21 cellular contexts compared by ENCODE assay signal in the genomic region with DNA sequence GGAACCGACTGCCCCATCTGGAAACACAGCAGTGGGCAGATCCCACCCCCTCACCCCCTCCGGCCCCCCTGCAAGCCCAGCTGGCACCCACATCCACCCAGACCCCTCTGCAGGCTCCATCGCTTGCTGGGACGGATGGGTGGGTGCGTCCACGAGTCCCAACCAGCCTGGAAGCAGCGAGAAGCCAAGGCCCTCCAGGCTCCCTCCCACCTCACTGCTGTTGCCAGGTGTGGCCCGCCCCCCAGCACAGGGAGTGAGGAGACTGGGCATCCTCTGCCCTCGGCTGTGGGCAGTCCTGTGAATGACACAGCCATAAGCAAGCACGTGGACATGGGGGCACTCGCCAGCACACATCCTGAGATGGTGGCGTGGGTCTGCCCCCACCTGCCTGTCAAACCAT. TPM values are rescaled to one million over a fixed set of nuclear protein-coding genes. Genes with fewer than 3 reads are reported as not detected.
DNase-seq lines count a peak whose midpoint lies in the region; ATAC-seq, FAIRE-seq and TF ChIP-seq lines count a peak whose summit lies in the region.
"Had no signal": no experiment of that assay in that cellular context is flagged by ENCODE, and none has a peak within 500 bp of the region (broad histone marks: within the 10 kb centered on the region; RNA-seq: fewer than 3 reads in every experiment).

No MANE protein-coding gene starts in this region.

- no peak overlapping the region for H4K91ac ChIP-seq in H1 (replicated peaks; ENCODE audit: insufficient read length, low read length)
- no peak overlapping the region for H4K91ac ChIP-seq in trophoblast cell (ENCODE audit: low read depth, low read length)

- no peak overlapping the region for H4K12ac ChIP-seq in trophoblast cell (ENCODE audit: low read depth, low read length)

- H3K9me3 ChIP-seq in H1 (ENCODE audit: insufficient read depth in 2 of 2, low read depth in 1 of 2, low read length in 1 of 2) (no peaks in the 10 kb centered on the region), HepG2 (ENCODE audit: low read length) (no peaks in the 10 kb centered on the region), trophoblast cell (ENCODE audit: insufficient read depth, low read depth, low read length) (peaks cover 2% of the 10 kb centered on the region), upper lobe of right lung (no peaks in the 10 kb centered on the region)
- H3K9me3 ChIP-seq: Caco-2 had no signal

- TF ChIP-seq EP300 in H1 (IDR thresholded peaks at IDR 0.05; ENCODE audit: borderline replicate concordance in 1 of 2, low read depth in 2 of 2, low read length in 2 of 2) (no peak), HepG2 (IDR thresholded peaks at IDR 0.05; ENCODE audit: low read depth in 2 of 2, low read length in 2 of 2) (no peak), HepG2 (CRISPR knock-in tag; IDR thresholded peaks at IDR 0.05; ENCODE audit: borderline replicate concordance) (no peak)

- H2AFZ ChIP-seq in H1 (ENCODE audit: low read length) (no peak overlapping the region), HepG2 (ENCODE audit: low read length) (no peak overlapping the region), trophoblast cell (ENCODE audit: insufficient read depth, low read length, poor library complexity) (no peak overlapping the region)
- H2AFZ ChIP-seq: GM23338 had no signal

- FAIRE-seq in H1 (lab: Jason Lieb, UNC) (no peak), HepG2 (lab: Jason Lieb, UNC) (no peak)
- FAIRE-seq: A204.1, D721Med, GM12892, GM18507 had no signal

- CTCF ChIA-PET in H1 (lab: Charles Lee; ENCODE audit: partially characterized antibody), result interaction anchor here (1.3 to 3.6 kb wide), 3 partner anchors 38 to 84 kb away, joined by 4 to 18 read pairs (median 11); no protein-coding TSS in a partner anchor
- CTCF ChIA-PET in HepG2 (lab: Yijun Ruan, JAX; ENCODE audit: low intra/inter-chr PET ratio, low total read pairs), result no interaction called here
- CTCF ChIA-PET in MCF 10A (lab: Yijun Ruan, JAX), result no interaction called here

- H3K23me2 ChIP-seq in H1 (ENCODE audit: low read depth, low read length), result no peaks in the 10 kb centered on the region; the same call in 1 of the 2 replicates

- no peak overlapping the region for H3K4me3 Mint-ChIP-seq in MCF 10A (ENCODE audit: unreplicated experiment)
- H3K4me3 Mint-ChIP-seq: CD4-positive, alpha-beta T cell; GM23338; H9 had no signal

- no peak overlapping the region for H2BK20ac ChIP-seq in H1 (ENCODE audit: low read length)

- TF ChIP-seq POLR2A in H1 (IDR thresholded peaks at IDR 0.05; ENCODE audit: control extremely low read depth in 1 of 2, low read depth in 2 of 2, low read length in 2 of 2) (no peak), HepG2 (IDR thresholded peaks at IDR 0.05; ENCODE audit: insufficient read depth in 1 of 2, low read depth in 2 of 2, low read length in 2 of 2) (no peak)

- 0 out of 2 replicates have a peak overlapping the region, but pooled peaks have one; percentile 27 for H2BK12ac ChIP-seq in H1 (ENCODE audit: low read depth, low read length)
- no peak overlapping the region for H2BK12ac ChIP-seq in trophoblast cell (ENCODE audit: low read length)

- BruUV-seq in HepG2 (replicated peaks; lab: Mats Ljungman, UMichigan) (no TSS peak), MCF 10A (replicated peaks; lab: Mats Ljungman, UMichigan) (no TSS peak)

- TF ChIP-seq RAD21 in H1 (IDR thresholded peaks at IDR 0.05 in 1 of 2, conservative IDR thresholded peaks at IDR 0.05 in 1 of 2; ENCODE audit: low read depth in 2 of 2, low read length in 2 of 2) (no peak), HepG2 (CRISPR knock-in tag; IDR thresholded peaks at IDR 0.05) (no peak)

- H3K4me1 Mint-ChIP-seq in MCF 10A (ENCODE audit: insufficient read depth, unreplicated experiment), result peaks cover 4% of the 10 kb centered on the region

- POLR2A ChIA-PET in H1 (lab: Charles Lee; ENCODE audit: partially characterized antibody), result interaction anchor here (1.3 kb wide), 1 partner anchor 9 kb away, joined by 3 read pairs; no protein-coding TSS in a partner anchor
- POLR2A ChIA-PET in HepG2 (lab: Yijun Ruan, JAX), result no interaction called here
- POLR2A ChIA-PET in MCF 10A (lab: Yijun Ruan, JAX), result interaction anchor here (0.6 to 1.6 kb wide), 2 partner anchors 11 to 68 kb away, joined by 3 to 6 read pairs; a partner anchor contains a TSS

- no peaks in the 10 kb centered on the region for H3K27me3 Mint-ChIP-seq in MCF 10A (ENCODE audit: insufficient read depth, unreplicated experiment)
- H3K27me3 Mint-ChIP-seq: CD4-positive, alpha-beta T cell had no signal

- peaks cover 9 to 89% of the 10 kb centered on the region in 2 experiments; a peak in 3 of 4 replicates for H3K79me2 ChIP-seq in H1 (ENCODE audit: control insufficient read depth in 1 of 2, insufficient read depth in 2 of 2, low read length in 2 of 2)
- H3K79me2 ChIP-seq in HepG2 (ENCODE audit: insufficient read depth, low read length), result peaks cover 72% of the 10 kb centered on the region
- peaks cover 9% of the 10 kb centered on the region for H3K79me2 ChIP-seq in trophoblast cell (ENCODE audit: control insufficient read depth, insufficient read depth, low read length, poor library complexity)

- in situ Hi-C loops in HepG2 (cut with HindIII; ENCODE audit: extremely low pct_ligation_motif_present, low pct_unique_long_range_greater_than_20kb), result no loop called here

- H3K36me3 ChIP-seq in H1 (ENCODE audit: control insufficient read depth in 2 of 4, insufficient read depth in 4 of 4, low read length in 3 of 4), result peaks cover 3 to 12% (median 7%) of the 10 kb centered on the region in 4 experiments; a peak in 7 of 8 replicates
- H3K36me3 ChIP-seq in HepG2 (replicated peaks in 1 of 2; ENCODE audit: control insufficient read depth in 1 of 2, insufficient read depth in 2 of 2, low read length in 2 of 2), result peaks cover 7 to 25% of the 10 kb centered on the region in 2 experiments; a peak in 4 of 5 replicates
- peaks cover 19 to 28% of the 10 kb centered on the region in 2 experiments for H3K36me3 ChIP-seq in trophoblast cell (ENCODE audit: control insufficient read depth in 1 of 2, insufficient read depth in 2 of 2, low read length in 2 of 2)
- H3K36me3 ChIP-seq in upper lobe of right lung, result peaks cover 20% of the 10 kb centered on the region

- no peak overlapping the region for H3K14ac ChIP-seq in H1 (ENCODE audit: insufficient read length)
- no peak overlapping the region for H3K14ac ChIP-seq in trophoblast cell (ENCODE audit: low read length)

- H3K4ac ChIP-seq in H1 (replicated peaks; ENCODE audit: insufficient read length, low read depth, low read length) (no peak overlapping the region), trophoblast cell (ENCODE audit: low read depth, low read length) (peak overlapping the region; percentile 36)

- DNase-seq in H1 (ENCODE audit: low read depth in 1 of 2, low spot score in 2 of 2) (no peak), HepG2 (ENCODE audit: low spot score) (no peak), trophoblast cell (no peak), upper lobe of right lung (no peak), AG08396 (ENCODE audit: low spot score) (no peak), MCF 10A (ENCODE audit: unreplicated experiment) (no peak)
- DNase-seq in activated naive CD4-positive, alpha-beta T cell (lab: John Stamatoyannopoulos, UW), result no peak
- DNase-seq: ACHN; AML-193; Caco-2; CD4-positive, alpha-beta T cell; DMS153; DMS79; GDM1; H9 had no signal

- no peak overlapping the region for H2AK5ac ChIP-seq in H1 (ENCODE audit: low read depth, low read length)
- no peak overlapping the region for H2AK5ac ChIP-seq in trophoblast cell (ENCODE audit: low read length)

- H2BK120ac ChIP-seq in H1 (replicated peaks; ENCODE audit: low read depth, low read length) (no peak overlapping the region), trophoblast cell (ENCODE audit: insufficient read depth, low read length, poor library complexity) (no peak overlapping the region)

- 91% methylated on average over 9 of the region's 12 CpGs; no CpG with 5 or more reads in 1 of the 2 experiments for WGBS in H1 (ENCODE audit: extremely low coverage in 1 of 2, insufficient coverage in 1 of 2, insufficient read length in 1 of 2, insufficient replicate concordance in 2 of 2, low coverage in 1 of 2, low lambda C conversion rate in 2 of 2, missing lambda C conversion rate in 1 of 2), 2 experiments
- 93% methylated on average over 7 of the region's 12 CpGs for WGBS in HepG2 (ENCODE audit: low lambda C conversion rate)
- no CpG with 5 or more reads among the region's 12 CpGs for WGBS in trophoblast cell (ENCODE audit: extremely low coverage, insufficient coverage, insufficient read length)

- no peaks in the 10 kb centered on the region for H3K9me3 Mint-ChIP-seq in MCF 10A (ENCODE audit: unreplicated experiment)
- H3K9me3 Mint-ChIP-seq: CD4-positive, alpha-beta T cell; GM23338; H9 had no signal

- intact Hi-C loops in HepG2 (cut with micrococcal nuclease; ENCODE audit: unreplicated experiment), result no loop called here
- intact Hi-C loops in upper lobe of right lung (cut with DNase I), result no loop called here
- intact Hi-C loops in MCF 10A (cut with micrococcal nuclease), result no loop called here

- H3K27ac Mint-ChIP-seq in MCF 10A (ENCODE audit: low read depth, unreplicated experiment), result no peak overlapping the region
- H3K27ac Mint-ChIP-seq: CD4-positive, alpha-beta T cell; GM23338 had no signal

- peaks cover 16 to 31% (median 24%) of the 10 kb centered on the region in 4 experiments for H3K4me1 ChIP-seq in H1 (replicated peaks in 1 of 4; ENCODE audit: control insufficient read depth in 3 of 4, insufficient read depth in 4 of 4, low read length in 3 of 4)
- H3K4me1 ChIP-seq in HepG2 (ENCODE audit: insufficient read depth, low read length), result no peaks in the 10 kb centered on the region
- peaks cover 10 to 16% of the 10 kb centered on the region in 2 experiments for H3K4me1 ChIP-seq in trophoblast cell (ENCODE audit: control insufficient read depth in 1 of 2, insufficient read depth in 2 of 2, low read length in 2 of 2)
- H3K4me1 ChIP-seq in upper lobe of right lung, result peaks cover 16% of the 10 kb centered on the region
- H3K4me1 ChIP-seq: Caco-2 had no signal

- H3K9ac ChIP-seq in H1 (replicated peaks in 1 of 4; ENCODE audit: extremely low read depth in 1 of 4, low read depth in 3 of 4, low read length in 3 of 4), result no peak overlapping the region
- H3K9ac ChIP-seq in HepG2 (ENCODE audit: insufficient read depth, low read depth, low read length), result no peak overlapping the region
- H3K9ac ChIP-seq in trophoblast cell (ENCODE audit: low read length), result no peak overlapping the region

- H3K23ac ChIP-seq in H1 (ENCODE audit: insufficient read length) (no peak overlapping the region), trophoblast cell (ENCODE audit: low read length) (no peak overlapping the region)

- no peak overlapping the region for H3K56ac ChIP-seq in H1 (replicated peaks; ENCODE audit: insufficient read length, low read depth, low read length)

- H3K4me3 ChIP-seq in H1 (ENCODE audit: extremely low read depth in 1 of 4, insufficient read depth in 2 of 4, low read depth in 3 of 4, low read length in 4 of 4) (no peak overlapping the region), HepG2 (replicated peaks in 1 of 3; ENCODE audit: insufficient read depth in 1 of 3, low read depth in 2 of 3, low read length in 3 of 3) (no peak overlapping the region), trophoblast cell (ENCODE audit: low read depth, low read length) (no peak overlapping the region), upper lobe of right lung (no peak overlapping the region)
- H3K4me3 ChIP-seq: GM23338 had no signal

- no peaks in the 10 kb centered on the region; a peak in 1 of 7 replicates for H3K27me3 ChIP-seq in H1 (replicated peaks in 1 of 4; ENCODE audit: control insufficient read depth in 3 of 4, extremely low read depth in 1 of 4, insufficient read depth in 3 of 4, low read length in 3 of 4)
- no peaks in the 10 kb centered on the region for H3K27me3 ChIP-seq in HepG2 (ENCODE audit: control insufficient read depth in 1 of 2, insufficient read depth in 2 of 2, low read length in 2 of 2)
- no peaks in the 10 kb centered on the region for H3K27me3 ChIP-seq in trophoblast cell (ENCODE audit: insufficient read depth, low read length)
- no peaks in the 10 kb centered on the region for H3K27me3 ChIP-seq in upper lobe of right lung

- peaks cover 33% of the 10 kb centered on the region for H3K36me3 Mint-ChIP-seq in MCF 10A (ENCODE audit: insufficient read depth, unreplicated experiment)

- H3K4me2 ChIP-seq in H1 (ENCODE audit: insufficient read depth in 1 of 2, low read depth in 2 of 2, low read length in 2 of 2) (no peak overlapping the region), HepG2 (ENCODE audit: low read depth, low read length) (no peak overlapping the region), trophoblast cell (ENCODE audit: low read length) (no peak overlapping the region)
- H3K4me2 ChIP-seq: GM23338 had no signal

- H2BK15ac ChIP-seq in H1 (ENCODE audit: low read length), result no peak overlapping the region

- H4K8ac ChIP-seq in H1 (ENCODE audit: extremely low read depth, insufficient read depth, low read length), result no peak overlapping the region; the same call in 1 of the 2 replicates
- no peak overlapping the region for H4K8ac ChIP-seq in trophoblast cell (ENCODE audit: low read depth, low read length)

- no peak overlapping the region for H3K27ac ChIP-seq in H1 (ENCODE audit: low read depth, low read length)
- H3K27ac ChIP-seq in HepG2 (ENCODE audit: extremely low read length, insufficient read depth, low read length), result no peak overlapping the region
- H3K27ac ChIP-seq in trophoblast cell (ENCODE audit: low read depth, low read length), result no peak overlapping the region
- no peak overlapping the region for H3K27ac ChIP-seq in upper lobe of right lung

- H2BK5ac ChIP-seq in H1 (ENCODE audit: low read depth, low read length), result no peak overlapping the region; the same call in 1 of the 2 replicates
- no peak overlapping the region for H2BK5ac ChIP-seq in trophoblast cell (ENCODE audit: low read depth, low read length, poor library complexity)

- H4K5ac ChIP-seq in H1 (ENCODE audit: insufficient read length, low read depth, low read length), result no peak overlapping the region

- H3K79me1 ChIP-seq in H1 (ENCODE audit: low read depth, low read length) (peaks cover 27% of the 10 kb centered on the region), trophoblast cell (ENCODE audit: low read length) (no peaks in the 10 kb centered on the region)

- ATAC-seq in HepG2 (no peak), upper lobe of right lung (peak; percentile 6), GM19023 (IDR thresholded peaks at IDR 0.05; ENCODE audit: unreplicated experiment) (no peak)
- ATAC-seq: GM23338 had no signal

- H3K18ac ChIP-seq in H1 (ENCODE audit: extremely low read depth, low read length), result no peak overlapping the region; the same call in 1 of the 2 replicates
- H3K18ac ChIP-seq in trophoblast cell (ENCODE audit: low read length), result no peak overlapping the region

- H4K20me1 ChIP-seq in H1 (replicated peaks in 1 of 2; ENCODE audit: control insufficient read depth in 1 of 2, insufficient read depth in 2 of 2, low read length in 2 of 2) (peaks cover 31 to 65% of the 10 kb centered on the region in 2 experiments), HepG2 (ENCODE audit: insufficient read depth, low read length) (peaks cover 40% of the 10 kb centered on the region)

- TF ChIP-seq CTCF in H1 (IDR thresholded peaks at IDR 0.05; ENCODE audit: control extremely low read depth in 1 of 3, insufficient read depth in 1 of 3, low read depth in 1 of 3, low read length in 3 of 3) (no peak), HepG2 (CRISPR knock-in tag; IDR thresholded peaks at IDR 0.05) (no peak), upper lobe of right lung (IDR thresholded peaks at IDR 0.05) (no peak), MCF 10A (IDR thresholded peaks at IDR 0.05; ENCODE audit: unreplicated experiment) (no peak)

RNA-seq across cellular contexts. Expression of a gene that starts 11.4 kb away (rescaled TPM):
- total RNA-seq in H1 (2021; fragmentation: NEBNext Ultra II Directional; extraction: Animal tissue kit (Norgen Biotek cat#: 25700)), result 33.3 and 34.2 TPM in 2 replicates
- polyA plus RNA-seq in H1 (2011; rRNA removed), result 90.4 and 133 TPM in 2 replicates
- polyA plus RNA-seq in H1 (2011; cell fraction: cytosol; rRNA removed), result 66.8 TPM
- 70.3 TPM for polyA plus RNA-seq in H1 (2011; cell fraction: nucleus; rRNA removed)
- 23.0 to 40.0 TPM (median 34.0 TPM) in 4 replicates for polyA plus RNA-seq in H1 (2012, experiment 1 of 2)
- polyA plus RNA-seq in H1 (2012, experiment 2 of 2), result 35.1 TPM
- polyA plus RNA-seq in H1 (2013, experiment 1 of 2), result 29.5 TPM
- polyA plus RNA-seq in H1 (2013, experiment 2 of 2), result 29.8 TPM
- 35.5 and 44.9 TPM in 2 replicates for polyA minus RNA-seq in H1 (2011; rRNA and poly(A)+ RNA removed)
- 27.9 TPM for polyA minus RNA-seq in H1 (2011; cell fraction: cytosol; rRNA and poly(A)+ RNA removed)
- polyA minus RNA-seq in H1 (2011; cell fraction: nucleus; rRNA and poly(A)+ RNA removed), result 38.5 TPM
- 18.7 and 21.3 TPM in 2 replicates for total RNA-seq in HepG2 (2016; rRNA removed; fragmentation: Illumina TruSeq; extraction: Trizol)
- 9.9 and 11.5 TPM in 2 replicates for total RNA-seq in HepG2 (2016; cell fraction: cytosol; rRNA removed; fragmentation: Illumina TruSeq; extraction: Trizol; ENCODE audit: low read depth)
- 20.7 and 24.9 TPM in 2 replicates for total RNA-seq in HepG2 (2016; cell fraction: insoluble cytoplasmic fraction; rRNA removed; fragmentation: Illumina TruSeq; extraction: Trizol)
- 17.5 and 20.5 TPM in 2 replicates for total RNA-seq in HepG2 (2016; cell fraction: membrane; rRNA removed; fragmentation: Illumina TruSeq; extraction: Trizol)
- 9.0 and 12.7 TPM in 2 replicates for total RNA-seq in HepG2 (2016; cell fraction: nucleus; rRNA removed; fragmentation: Illumina TruSeq; extraction: Trizol)
- 32.0 and 35.0 TPM in 2 replicates for polyA plus RNA-seq in HepG2 (2011; rRNA removed)
- 31.7 and 43.1 TPM in 2 replicates for polyA plus RNA-seq in HepG2 (2011; cell fraction: cytosol; rRNA removed)
- 16.5 and 21.3 TPM in 2 replicates for polyA plus RNA-seq in HepG2 (2011; cell fraction: nucleus; rRNA removed)
- 13.9 and 16.5 TPM in 2 replicates for polyA plus RNA-seq in HepG2 (2012)
- 13.0 and 15.6 TPM in 2 replicates for polyA plus RNA-seq in HepG2 (2016; cell fraction: cytosol; fragmentation: Illumina TruSeq; extraction: Trizol; ENCODE audit: low read depth)
- 37.7 and 39.9 TPM in 2 replicates for polyA plus RNA-seq in HepG2 (2016; cell fraction: insoluble cytoplasmic fraction; fragmentation: Illumina TruSeq; extraction: Trizol; ENCODE audit: low read depth)
- polyA plus RNA-seq in HepG2 (2016; cell fraction: membrane; fragmentation: Illumina TruSeq; extraction: Trizol; ENCODE audit: low read depth), result 19.7 and 22.0 TPM in 2 replicates
- 23.0 and 24.2 TPM in 2 replicates for polyA plus RNA-seq in HepG2 (2016; cell fraction: nucleus; fragmentation: Illumina TruSeq; extraction: Trizol; ENCODE audit: insufficient read depth, low read depth)
- 49.2 and 83.5 TPM in 2 replicates for polyA minus RNA-seq in HepG2 (2011; rRNA and poly(A)+ RNA removed; ENCODE audit: low replicate concordance)
- 17.7 and 20.0 TPM in 2 replicates for polyA minus RNA-seq in HepG2 (2011; cell fraction: cytosol; rRNA and poly(A)+ RNA removed)
- polyA minus RNA-seq in HepG2 (2011; cell fraction: nucleus; rRNA and poly(A)+ RNA removed), result 18.2 and 22.5 TPM in 2 replicates
- polyA plus RNA-seq in trophoblast cell (2013), result 41.4 and 42.5 TPM in 2 replicates
- 24.2 TPM for total RNA-seq in upper lobe of right lung
- 27.8 and 33.5 TPM in 2 replicates for total RNA-seq in MCF 10A (2022)

RNA-seq across cellular contexts. Expression of a gene that starts 50.7 kb away (rescaled TPM):
- 7.5 and 8.4 TPM in 2 replicates for total RNA-seq in H1 (2021; fragmentation: NEBNext Ultra II Directional; extraction: Animal tissue kit (Norgen Biotek cat#: 25700))
- 5.4 and 8.8 TPM in 2 replicates for polyA plus RNA-seq in H1 (2011; rRNA removed)
- 6.3 TPM for polyA plus RNA-seq in H1 (2011; cell fraction: cytosol; rRNA removed)
- 7.7 TPM for polyA plus RNA-seq in H1 (2011; cell fraction: nucleus; rRNA removed)
- 5.8 to 7.2 TPM (median 5.9 TPM) in 4 replicates for polyA plus RNA-seq in H1 (2012, experiment 1 of 2)
- polyA plus RNA-seq in H1 (2012, experiment 2 of 2), result 5.1 TPM
- 4.8 TPM for polyA plus RNA-seq in H1 (2013, experiment 1 of 2)
- 4.8 TPM for polyA plus RNA-seq in H1 (2013, experiment 2 of 2)
- polyA minus RNA-seq in H1 (2011; rRNA and poly(A)+ RNA removed), result 4.7 and 6.3 TPM in 2 replicates
- 5.9 TPM for polyA minus RNA-seq in H1 (2011; cell fraction: cytosol; rRNA and poly(A)+ RNA removed)
- polyA minus RNA-seq in H1 (2011; cell fraction: nucleus; rRNA and poly(A)+ RNA removed), result 5.7 TPM
- 0.31 and 0.45 TPM in 2 replicates for total RNA-seq in HepG2 (2016; rRNA removed; fragmentation: Illumina TruSeq; extraction: Trizol)
- total RNA-seq in HepG2 (2016; cell fraction: cytosol; rRNA removed; fragmentation: Illumina TruSeq; extraction: Trizol; ENCODE audit: low read depth), result 0.18 and 0.30 TPM in 2 replicates
- total RNA-seq in HepG2 (2016; cell fraction: insoluble cytoplasmic fraction; rRNA removed; fragmentation: Illumina TruSeq; extraction: Trizol), result 0.28 and 0.43 TPM in 2 replicates
- total RNA-seq in HepG2 (2016; cell fraction: membrane; rRNA removed; fragmentation: Illumina TruSeq; extraction: Trizol), result 0.38 and 0.43 TPM in 2 replicates
- 0.34 and 0.44 TPM in 2 replicates for total RNA-seq in HepG2 (2016; cell fraction: nucleus; rRNA removed; fragmentation: Illumina TruSeq; extraction: Trizol)
- 2.3 and 2.9 TPM in 2 replicates for polyA plus RNA-seq in HepG2 (2011; rRNA removed)
- polyA plus RNA-seq in HepG2 (2011; cell fraction: cytosol; rRNA removed), result 2.2 and 2.3 TPM in 2 replicates
- polyA plus RNA-seq in HepG2 (2011; cell fraction: nucleus; rRNA removed), result 2.5 and 3.4 TPM in 2 replicates
- polyA plus RNA-seq in HepG2 (2012), result 2.2 and 3.4 TPM in 2 replicates
- 0.19 and 0.27 TPM in 2 replicates for polyA plus RNA-seq in HepG2 (2016; cell fraction: cytosol; fragmentation: Illumina TruSeq; extraction: Trizol; ENCODE audit: low read depth)
- 0.74 and 0.80 TPM in 2 replicates for polyA plus RNA-seq in HepG2 (2016; cell fraction: insoluble cytoplasmic fraction; fragmentation: Illumina TruSeq; extraction: Trizol; ENCODE audit: low read depth)
- polyA plus RNA-seq in HepG2 (2016; cell fraction: membrane; fragmentation: Illumina TruSeq; extraction: Trizol; ENCODE audit: low read depth), result 0.39 and 0.44 TPM in 2 replicates
- polyA plus RNA-seq in HepG2 (2016; cell fraction: nucleus; fragmentation: Illumina TruSeq; extraction: Trizol; ENCODE audit: insufficient read depth, low read depth), result 1.1 TPM in 2 replicates
- 2.3 and 4.5 TPM in 2 replicates for polyA minus RNA-seq in HepG2 (2011; rRNA and poly(A)+ RNA removed; ENCODE audit: low replicate concordance)
- polyA minus RNA-seq in HepG2 (2011; cell fraction: cytosol; rRNA and poly(A)+ RNA removed), result 1.8 and 2.8 TPM in 2 replicates
- 1.5 and 2.9 TPM in 2 replicates for polyA minus RNA-seq in HepG2 (2011; cell fraction: nucleus; rRNA and poly(A)+ RNA removed)
- 30.2 and 32.0 TPM in 2 replicates for polyA plus RNA-seq in trophoblast cell (2013)
- total RNA-seq in upper lobe of right lung, result 19.5 TPM
- 2.3 and 2.5 TPM in 2 replicates for total RNA-seq in MCF 10A (2022)
